Comparison of ENCODE assay signal across 9 cellular contexts in genomic region chr6:6546318-6547110, GRCh38. TPM values are rescaled to one million over a fixed set of nuclear protein-coding genes. Genes with fewer than 3 reads are reported as not detected.
DNase-seq lines count a peak whose midpoint lies in the region; ATAC-seq and TF ChIP-seq lines count a peak whose summit lies in the region.
"Had no signal": no experiment of that assay in that cellular context is flagged by ENCODE, and none has a peak within 500 bp of the region (broad histone marks: within the 10 kb centered on the region; RNA-seq: fewer than 3 reads in every experiment).

No MANE protein-coding gene starts in this region.

- H3K4me1 ChIP-seq in DOHH2 (ENCODE audit: control insufficient read depth, low read length) = peaks cover 12% of the 10 kb centered on the region
- peaks cover 8% of the 10 kb centered on the region for H3K4me1 ChIP-seq in HUES6 (ENCODE audit: control insufficient read depth, insufficient read depth, low read length)
- H3K4me1 ChIP-seq in endodermal cell (ENCODE audit: control insufficient read depth, insufficient read depth, low read length) = no peaks in the 10 kb centered on the region
- peaks cover 16% of the 10 kb centered on the region for H3K4me1 ChIP-seq in mononuclear cell (ENCODE audit: insufficient read depth, low read length)
- H3K4me1 ChIP-seq in tibial artery = peaks cover 4 to 12% (median 9%) of the 10 kb centered on the region in 4 donors
- H3K4me1 ChIP-seq: SJSA1 had no signal

- H3K4me3 ChIP-seq in DOHH2 (ENCODE audit: low read length) (peak overlapping the region; percentile 73), HUES6 (ENCODE audit: low read depth, low read length) (peak overlapping the region; percentile 58), endodermal cell (ENCODE audit: low read length) (peak overlapping the region; percentile 72), mononuclear cell (ENCODE audit: low read length) (peak overlapping the region; percentile 35), tibial artery (peak overlapping the region; percentile 39 to 57)
- H3K4me3 ChIP-seq: SJSA1 had no signal

- H3K27me3 Mint-ChIP-seq in activated CD4-positive, alpha-beta T cell treated with anti-CD3 and anti-CD28 coated beads, Interleukin-2, amount 10 ng/mL, durations not matched to agents 24 days and 14 days = peaks cover 72% of the 10 kb centered on the region
- H3K27me3 Mint-ChIP-seq in endodermal cell (ENCODE audit: insufficient read depth) = peaks cover 25% of the 10 kb centered on the region

- H3K4me1 Mint-ChIP-seq in activated CD4-positive, alpha-beta T cell treated with anti-CD3 and anti-CD28 coated beads, Interleukin-2, amount 10 ng/mL, durations not matched to agents 24 days and 14 days = peaks cover 11% of the 10 kb centered on the region
- H3K4me1 Mint-ChIP-seq in endodermal cell = no peaks in the 10 kb centered on the region

- ATAC-seq in GM21423 (IDR thresholded peaks at IDR 0.05; ENCODE audit: unreplicated experiment) = peak; percentile 53

- peak; percentile 68 for DNase-seq in activated CD4-positive, alpha-beta T cell treated with anti-CD3 and anti-CD28 coated beads, Interleukin-2, amount 10 ng/mL, durations not matched to agents 24 days and 14 days
- peak; percentile 83 for DNase-seq in endodermal cell
- peak in 1 of 2 donors; percentile 36 for DNase-seq in tibial artery
- DNase-seq in NCI-H2107 treated with DMSO at 0.1 percent for 48 hours (lab: John Stamatoyannopoulos, UW; ENCODE audit: unreplicated experiment) = no peak

- TF ChIP-seq CTCF in DOHH2 (IDR thresholded peaks at IDR 0.05; ENCODE audit: low read depth, low read length, poor library complexity, severe bottlenecking) (no peak), endodermal cell (conservative IDR thresholded peaks at IDR 0.05) (no peak), tibial artery (IDR thresholded peaks at IDR 0.05) (no peak)

- peak overlapping the region; percentile 7 for H3K27ac Mint-ChIP-seq in activated CD4-positive, alpha-beta T cell treated with anti-CD3 and anti-CD28 coated beads, Interleukin-2, amount 10 ng/mL, durations not matched to agents 24 days and 14 days
- H3K27ac Mint-ChIP-seq in endodermal cell = no peak overlapping the region

- H3K9ac ChIP-seq in HUES6 (ENCODE audit: low read length) (peak overlapping the region; percentile 72), endodermal cell (ENCODE audit: extremely low read depth, low read length, poor library complexity, severe bottlenecking) (no peak overlapping the region)

- peaks cover 23% of the 10 kb centered on the region for H3K27me3 ChIP-seq in DOHH2 (ENCODE audit: control insufficient read depth, low read length)
- peaks cover 30% of the 10 kb centered on the region for H3K27me3 ChIP-seq in HUES6 (ENCODE audit: control insufficient read depth, insufficient read depth, low read length)
- peaks cover 22% of the 10 kb centered on the region for H3K27me3 ChIP-seq in endodermal cell (ENCODE audit: control insufficient read depth, insufficient read depth, low read length, poor library complexity, severe bottlenecking)
- peaks cover 44% of the 10 kb centered on the region for H3K27me3 ChIP-seq in mononuclear cell (ENCODE audit: insufficient read depth, low read length)
- peaks cover 0 to 20% of the 10 kb centered on the region in 2 donors for H3K27me3 ChIP-seq in tibial artery
- H3K27me3 ChIP-seq: SJSA1 had no signal

- no peaks in the 10 kb centered on the region for H3F3A ChIP-seq in DOHH2 (ENCODE audit: control insufficient read depth, insufficient read depth)

- H3K36me3 Mint-ChIP-seq in activated CD4-positive, alpha-beta T cell treated with anti-CD3 and anti-CD28 coated beads, Interleukin-2, amount 10 ng/mL, durations not matched to agents 24 days and 14 days (ENCODE audit: low read depth) = no peaks in the 10 kb centered on the region
- no peaks in the 10 kb centered on the region for H3K36me3 Mint-ChIP-seq in endodermal cell (ENCODE audit: low read depth)

- H3K9me2 ChIP-seq in DOHH2 (replicated peaks; ENCODE audit: control insufficient read depth, low read length) = no peaks in the 10 kb centered on the region

- intact Hi-C loops in activated CD4-positive, alpha-beta T cell treated with anti-CD3 and anti-CD28 coated beads, Interleukin-2, amount 10 ng/mL, durations not matched to agents 24 days and 14 days (cut with micrococcal nuclease) = loop anchor here (1.0 to 10.0 kb wide), 4 partner anchors 232 to 539 kb away; partner anchors contain the start of gene NRN1
- intact Hi-C loops in tibial artery (cut with DNase I; ENCODE audit: low total_unique reads) = loop anchor here (10.0 kb wide), 3 partner anchors 492 to 1402 kb away; no protein-coding TSS in a partner anchor

- peak overlapping the region; percentile 89 for H3K4me2 ChIP-seq in DOHH2 (ENCODE audit: low read length)

- peaks cover 10% of the 10 kb centered on the region for H3K9me3 Mint-ChIP-seq in activated CD4-positive, alpha-beta T cell treated with anti-CD3 and anti-CD28 coated beads, Interleukin-2, amount 10 ng/mL, durations not matched to agents 24 days and 14 days
- H3K9me3 Mint-ChIP-seq in endodermal cell = peaks cover 8% of the 10 kb centered on the region

- H4K20me1 ChIP-seq in DOHH2 (ENCODE audit: control insufficient read depth, insufficient read depth, low read depth, low read length) = no peaks in the 10 kb centered on the region

- 3 to 5% methylated on average over 32 to 64 of the region's 64 CpGs for WGBS in endodermal cell (ENCODE audit: insufficient coverage in 1 of 2, insufficient read length in 1 of 2), 2 experiments

- H3K27ac ChIP-seq in DOHH2 (ENCODE audit: low read depth, low read length) (no peak overlapping the region), HUES6 (ENCODE audit: low read depth, low read length) (no peak overlapping the region), endodermal cell (ENCODE audit: low read depth, low read length) (no peak overlapping the region), tibial artery (no peak overlapping the region)
- H3K27ac ChIP-seq: SJSA1 had no signal

- H3K4me3 Mint-ChIP-seq in activated CD4-positive, alpha-beta T cell treated with anti-CD3 and anti-CD28 coated beads, Interleukin-2, amount 10 ng/mL, durations not matched to agents 24 days and 14 days = peak overlapping the region; percentile 75
- peak overlapping the region; percentile 60 for H3K4me3 Mint-ChIP-seq in endodermal cell

- no peaks in the 10 kb centered on the region for H3K79me2 ChIP-seq in DOHH2 (ENCODE audit: control insufficient read depth, low read length)

- H3K36me3 ChIP-seq in DOHH2 (ENCODE audit: control insufficient read depth, low read length) (no peaks in the 10 kb centered on the region), HUES6 (ENCODE audit: control insufficient read depth, insufficient read depth, low read length) (no peaks in the 10 kb centered on the region), endodermal cell (ENCODE audit: control insufficient read depth, insufficient read depth, low read length) (no peaks in the 10 kb centered on the region), tibial artery (no peaks in the 10 kb centered on the region)
- H3K36me3 ChIP-seq: SJSA1 had no signal

- H3K9me3 ChIP-seq in DOHH2 (ENCODE audit: control insufficient read depth, insufficient read depth, low read length) = peaks cover 3% of the 10 kb centered on the region; the same call in 1 of the 2 replicates
- peaks cover 8% of the 10 kb centered on the region; the same call in 1 of the 2 replicates for H3K9me3 ChIP-seq in HUES6 (ENCODE audit: control insufficient read depth, insufficient read depth, low read depth, low read length)
- H3K9me3 ChIP-seq in endodermal cell (ENCODE audit: control insufficient read depth, low read length) = peaks cover 7% of the 10 kb centered on the region
- no peaks in the 10 kb centered on the region for H3K9me3 ChIP-seq in mononuclear cell (ENCODE audit: low read depth, low read length)
- no peaks in the 10 kb centered on the region for H3K9me3 ChIP-seq in tibial artery
- H3K9me3 ChIP-seq: SJSA1 had no signal

RNA-seq across cellular contexts. Expression of gene LY86, which starts 42.0 kb away (rescaled TPM):
- total RNA-seq in activated CD4-positive, alpha-beta T cell treated with anti-CD3 and anti-CD28 coated beads, Interleukin-2, amount 10 ng/mL, durations not matched to agents 24 days and 14 days = 1.2 TPM in 2 replicates
- total RNA-seq in endodermal cell (not detected), mononuclear cell (64.5 TPM)
- not detected for polyA plus RNA-seq in endodermal cell (2013, experiment 1 of 2)
- polyA plus RNA-seq in endodermal cell (2013, experiment 2 of 2) = not detected
- total RNA-seq: SJSA1 had no signal

Comparison
In these comparisons a context has a peak if more than half of its experiments do, and no peak if none do; other contexts are left out.
1. RNA of gene LY86, which starts 42.0 kb away (total RNA-seq): 64.5 TPM in mononuclear cell (single experiment); 1.2 TPM in activated CD4-positive, alpha-beta T cell treated with anti-CD3 and anti-CD28 coated beads, Interleukin-2, amount 10 ng/mL, durations not matched to agents 24 days and 14 days and not detected in endodermal cell; every median in the first group is over 10 times any median in the second.
2. Peak in every context shown above with its lines, with median percentiles within 50 percentile points of each other: H3K4me3 ChIP-seq.